8 cellular contexts compared by ENCODE assay signal in the genomic region with DNA sequence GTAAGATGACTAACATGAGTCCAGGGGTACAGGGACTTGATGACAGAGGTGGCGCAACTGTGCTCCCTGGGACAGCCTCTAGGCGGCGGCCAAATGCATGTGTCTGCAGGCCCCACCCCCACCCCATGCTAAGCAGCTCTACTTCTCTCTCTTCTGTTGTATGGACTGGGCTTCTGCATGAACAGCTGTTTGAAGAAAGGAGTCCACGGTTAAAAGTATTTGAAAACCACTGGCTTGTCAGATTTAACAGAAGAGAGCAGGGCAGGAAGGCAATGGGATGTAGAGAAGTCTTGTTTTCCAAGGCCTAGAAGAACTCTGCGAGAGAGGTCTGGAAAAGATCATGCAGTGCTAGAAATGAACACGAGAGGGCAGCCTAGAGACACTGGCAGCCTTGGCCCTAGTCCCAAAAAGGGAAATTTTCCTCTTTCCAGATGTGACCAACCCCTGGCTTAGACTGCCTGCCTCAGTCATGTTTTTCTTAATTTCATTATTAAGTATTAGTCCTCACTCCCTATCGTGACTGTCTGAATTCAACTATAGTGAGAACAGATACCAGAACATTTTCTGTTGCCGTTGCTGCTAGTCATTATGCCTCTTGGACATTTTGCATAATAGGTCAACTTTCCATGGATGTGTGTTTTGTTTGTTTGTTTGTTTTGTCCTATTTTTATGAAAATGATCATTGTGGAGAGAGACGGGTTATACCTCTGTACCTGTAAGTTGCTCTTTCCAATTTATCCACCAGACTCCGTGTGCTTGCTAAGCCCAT.
A peak's percentile ranks its signal among the peaks of the same experiment; 100 is the strongest.
DNase-seq lines count a peak whose midpoint lies in the region; ATAC-seq, FAIRE-seq and TF ChIP-seq lines count a peak whose summit lies in the region.

No MANE protein-coding gene starts in this region.

- peak; percentile 14 to 51 (median 44) for DNase-seq in CD4-positive, alpha-beta T cell
- DNase-seq in RCC 7860 (ENCODE audit: low spot score) (peak; percentile 10), activated T-helper 1 cell treated with Interleukin-2 at 50 U/mL for 16 hours (ENCODE audit: low read depth) (peak; percentile 13), progenitor cell of endocrine pancreas (ENCODE audit: low spot score, unreplicated experiment) (peak; percentile 53), NCI-H2029 treated with DMSO at 0.1 percent for 48 hours (lab: John Stamatoyannopoulos, UW) (no peak)

- CTCF ChIA-PET in CD4-positive, alpha-beta T cell (lab: Charles Lee): interaction anchor here (0.5 to 2.2 kb wide), 8 partner anchors 8 to 860 kb away, joined by 3 to 7 read pairs (median 4); no protein-coding TSS in a partner anchor

- H3K27me3 ChIP-seq in CD4-positive, alpha-beta T cell (ENCODE audit: control insufficient read depth, insufficient read depth, low read length): no peaks in the 10 kb centered on the region
- no peaks in the 10 kb centered on the region for H3K27me3 ChIP-seq in gastroesophageal sphincter

- no peak for TF ChIP-seq POLR2A in gastroesophageal sphincter (IDR thresholded peaks at IDR 0.05)

- H3K36me3 ChIP-seq in gastroesophageal sphincter: no peaks in the 10 kb centered on the region

- H3K27me3 Mint-ChIP-seq in CD4-positive, alpha-beta T cell: no peaks in the 10 kb centered on the region
- no peaks in the 10 kb centered on the region for H3K27me3 Mint-ChIP-seq in progenitor cell of endocrine pancreas

- FAIRE-seq in RCC 7860 (lab: Jason Lieb, UNC): no peak

- H3K4me3 ChIP-seq in gastroesophageal sphincter: no peak overlapping the region

- WGBS in gastroesophageal sphincter (ENCODE audit: low coverage in 1 of 2), 2 donors: 59 to 61% methylated on average over 5 to 10 of the region's 10 CpGs

- no peaks in the 10 kb centered on the region for H3K9me3 Mint-ChIP-seq in CD4-positive, alpha-beta T cell
- H3K9me3 Mint-ChIP-seq in progenitor cell of endocrine pancreas (ENCODE audit: low read depth): no peaks in the 10 kb centered on the region

- no peaks in the 10 kb centered on the region for H3K9me3 ChIP-seq in CD4-positive, alpha-beta T cell (ENCODE audit: control insufficient read depth, low read length)
- H3K9me3 ChIP-seq in gastroesophageal sphincter: no peaks in the 10 kb centered on the region

- POLR2A ChIA-PET in CD4-positive, alpha-beta T cell (lab: Charles Lee): no interaction called here

- H3K4me3 Mint-ChIP-seq in CD4-positive, alpha-beta T cell: peak overlapping the region; percentile 57
- H3K4me3 Mint-ChIP-seq in progenitor cell of endocrine pancreas (ENCODE audit: low read depth): no peak overlapping the region

- no peaks in the 10 kb centered on the region for H3K36me3 Mint-ChIP-seq in CD4-positive, alpha-beta T cell (ENCODE audit: low read depth)
- no peaks in the 10 kb centered on the region for H3K36me3 Mint-ChIP-seq in progenitor cell of endocrine pancreas (ENCODE audit: insufficient read depth)

- no peak for TF ChIP-seq EP300 in gastroesophageal sphincter (IDR thresholded peaks at IDR 0.05)

- peak; percentile 62 for ATAC-seq in CD4-positive, alpha-beta T cell (ENCODE audit: poor library complexity)
- peak; percentile 73 for ATAC-seq in GM19035 (IDR thresholded peaks at IDR 0.05; ENCODE audit: unreplicated experiment)
- ATAC-seq in HG03520 (IDR thresholded peaks at IDR 0.05; ENCODE audit: unreplicated experiment): peak; percentile 62
- ATAC-seq in gastroesophageal sphincter: peak; percentile 53

- no peak overlapping the region for H3K27ac ChIP-seq in CD4-positive, alpha-beta T cell (ENCODE audit: low read depth, low read length)
- no peak overlapping the region for H3K27ac ChIP-seq in gastroesophageal sphincter

- H3K27ac Mint-ChIP-seq in CD4-positive, alpha-beta T cell: peak overlapping the region; percentile 79
- peak overlapping the region; percentile 58 for H3K27ac Mint-ChIP-seq in progenitor cell of endocrine pancreas

- intact Hi-C loops in CD4-positive, alpha-beta T cell (cut with DNase I, micrococcal nuclease): loop anchor here (1.0 to 10.0 kb wide), 9 partner anchors 118 to 860 kb away; no protein-coding TSS in a partner anchor

- H3K4me1 ChIP-seq in gastroesophageal sphincter: peaks cover 0 to 11% (median 0%) of the 10 kb centered on the region in 3 donors

- H3K4me1 Mint-ChIP-seq in CD4-positive, alpha-beta T cell (ENCODE audit: low read depth): peaks cover 77% of the 10 kb centered on the region
- H3K4me1 Mint-ChIP-seq in progenitor cell of endocrine pancreas (ENCODE audit: low read depth): peaks cover 50% of the 10 kb centered on the region

- TF ChIP-seq CTCF in CD4-positive, alpha-beta T cell (IDR thresholded peaks at IDR 0.05): peak; percentile 82
- TF ChIP-seq CTCF in gastroesophageal sphincter (IDR thresholded peaks at IDR 0.05): peak; percentile 56 to 80 (median 61)
- TF ChIP-seq CTCF in progenitor cell of endocrine pancreas (IDR thresholded peaks at IDR 0.05; ENCODE audit: unreplicated experiment): peak; percentile 74
